Comparison of ENCODE assay signal across 1 cellular context in the genomic region with DNA sequence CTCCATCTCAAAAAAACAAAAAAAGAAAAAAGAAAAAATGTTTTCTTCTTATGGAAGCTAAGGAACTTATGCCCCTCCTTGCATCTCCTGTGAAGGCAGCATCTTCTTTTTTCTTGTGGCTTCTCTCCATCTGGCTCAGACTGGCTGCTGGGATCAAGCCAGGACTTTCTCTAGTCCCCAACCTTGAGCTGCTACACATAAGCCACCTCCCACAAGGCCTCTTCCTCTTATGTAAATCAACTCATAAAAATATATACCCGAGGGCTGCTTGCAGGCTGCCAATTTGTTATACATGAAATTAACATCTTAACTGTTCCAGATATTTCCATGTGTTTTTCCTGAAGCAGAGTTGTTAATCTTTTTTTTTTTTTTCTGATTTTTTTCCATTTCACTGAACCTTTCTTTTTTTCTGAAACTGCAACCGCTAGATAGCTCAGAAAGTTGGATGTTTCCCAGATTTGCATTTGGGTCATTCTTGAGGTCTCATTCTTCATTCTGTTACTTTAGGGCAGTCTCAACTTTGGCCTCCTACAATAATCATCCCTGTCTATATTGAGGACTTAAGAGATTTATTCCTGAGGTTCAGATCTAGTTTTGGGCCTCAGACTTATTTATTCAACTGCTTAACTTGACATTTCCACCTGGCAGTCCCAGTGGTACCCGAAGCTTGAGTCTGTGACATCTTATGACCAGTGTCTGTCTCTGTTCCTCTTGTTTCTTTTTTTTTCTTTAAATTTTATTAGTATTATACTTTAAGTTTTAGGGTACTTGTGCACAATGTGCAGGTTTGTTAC.
TF ChIP-seq lines count a peak whose summit lies in the region.

No MANE protein-coding gene starts in this region.

TF ChIP-seq in GM23338, 12 proteins besides CTCF, POLR2A, EP300 and RAD21 (continued from another document):
- TF ChIP-seq, protein P1, sequence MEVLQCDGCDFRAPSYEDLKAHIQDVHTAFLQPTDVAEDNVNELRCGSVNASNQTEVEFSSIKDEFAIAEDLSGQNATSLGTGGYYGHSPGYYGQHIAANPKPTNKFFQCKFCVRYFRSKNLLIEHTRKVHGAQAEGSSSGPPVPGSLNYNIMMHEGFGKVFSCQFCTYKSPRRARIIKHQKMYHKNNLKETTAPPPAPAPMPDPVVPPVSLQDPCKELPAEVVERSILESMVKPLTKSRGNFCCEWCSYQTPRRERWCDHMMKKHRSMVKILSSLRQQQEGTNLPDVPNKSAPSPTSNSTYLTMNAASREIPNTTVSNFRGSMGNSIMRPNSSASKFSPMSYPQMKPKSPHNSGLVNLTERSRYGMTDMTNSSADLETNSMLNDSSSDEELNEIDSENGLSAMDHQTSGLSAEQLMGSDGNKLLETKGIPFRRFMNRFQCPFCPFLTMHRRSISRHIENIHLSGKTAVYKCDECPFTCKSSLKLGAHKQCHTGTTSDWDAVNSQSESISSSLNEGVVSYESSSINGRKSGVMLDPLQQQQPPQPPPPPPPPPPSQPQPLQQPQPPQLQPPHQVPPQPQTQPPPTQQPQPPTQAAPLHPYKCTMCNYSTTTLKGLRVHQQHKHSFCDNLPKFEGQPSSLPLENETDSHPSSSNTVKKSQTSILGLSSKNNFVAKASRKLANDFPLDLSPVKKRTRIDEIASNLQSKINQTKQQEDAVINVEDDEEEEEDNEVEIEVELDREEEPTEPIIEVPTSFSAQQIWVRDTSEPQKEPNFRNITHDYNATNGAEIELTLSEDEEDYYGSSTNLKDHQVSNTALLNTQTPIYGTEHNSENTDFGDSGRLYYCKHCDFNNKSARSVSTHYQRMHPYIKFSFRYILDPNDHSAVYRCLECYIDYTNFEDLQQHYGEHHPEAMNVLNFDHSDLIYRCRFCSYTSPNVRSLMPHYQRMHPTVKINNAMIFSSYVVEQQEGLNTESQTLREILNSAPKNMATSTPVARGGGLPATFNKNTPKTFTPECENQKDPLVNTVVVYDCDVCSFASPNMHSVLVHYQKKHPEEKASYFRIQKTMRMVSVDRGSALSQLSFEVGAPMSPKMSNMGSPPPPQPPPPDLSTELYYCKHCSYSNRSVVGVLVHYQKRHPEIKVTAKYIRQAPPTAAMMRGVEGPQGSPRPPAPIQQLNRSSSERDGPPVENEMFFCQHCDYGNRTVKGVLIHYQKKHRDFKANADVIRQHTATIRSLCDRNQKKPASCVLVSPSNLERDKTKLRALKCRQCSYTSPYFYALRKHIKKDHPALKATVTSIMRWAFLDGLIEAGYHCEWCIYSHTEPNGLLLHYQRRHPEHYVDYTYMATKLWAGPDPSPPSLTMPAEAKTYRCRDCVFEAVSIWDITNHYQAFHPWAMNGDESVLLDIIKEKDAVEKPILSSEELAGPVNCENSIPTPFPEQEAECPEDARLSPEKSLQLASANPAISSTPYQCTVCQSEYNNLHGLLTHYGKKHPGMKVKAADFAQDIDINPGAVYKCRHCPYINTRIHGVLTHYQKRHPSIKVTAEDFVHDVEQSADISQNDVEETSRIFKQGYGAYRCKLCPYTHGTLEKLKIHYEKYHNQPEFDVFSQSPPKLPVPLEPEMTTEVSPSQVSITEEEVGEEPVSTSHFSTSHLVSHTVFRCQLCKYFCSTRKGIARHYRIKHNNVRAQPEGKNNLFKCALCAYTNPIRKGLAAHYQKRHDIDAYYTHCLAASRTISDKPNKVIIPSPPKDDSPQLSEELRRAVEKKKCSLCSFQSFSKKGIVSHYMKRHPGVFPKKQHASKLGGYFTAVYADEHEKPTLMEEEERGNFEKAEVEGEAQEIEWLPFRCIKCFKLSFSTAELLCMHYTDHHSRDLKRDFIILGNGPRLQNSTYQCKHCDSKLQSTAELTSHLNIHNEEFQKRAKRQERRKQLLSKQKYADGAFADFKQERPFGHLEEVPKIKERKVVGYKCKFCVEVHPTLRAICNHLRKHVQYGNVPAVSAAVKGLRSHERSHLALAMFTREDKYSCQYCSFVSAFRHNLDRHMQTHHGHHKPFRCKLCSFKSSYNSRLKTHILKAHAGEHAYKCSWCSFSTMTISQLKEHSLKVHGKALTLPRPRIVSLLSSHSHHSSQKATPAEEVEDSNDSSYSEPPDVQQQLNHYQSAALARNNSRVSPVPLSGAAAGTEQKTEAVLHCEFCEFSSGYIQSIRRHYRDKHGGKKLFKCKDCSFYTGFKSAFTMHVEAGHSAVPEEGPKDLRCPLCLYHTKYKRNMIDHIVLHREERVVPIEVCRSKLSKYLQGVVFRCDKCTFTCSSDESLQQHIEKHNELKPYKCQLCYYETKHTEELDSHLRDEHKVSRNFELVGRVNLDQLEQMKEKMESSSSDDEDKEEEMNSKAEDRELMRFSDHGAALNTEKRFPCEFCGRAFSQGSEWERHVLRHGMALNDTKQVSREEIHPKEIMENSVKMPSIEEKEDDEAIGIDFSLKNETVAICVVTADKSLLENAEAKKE (CRISPR knock-in tag; IDR thresholded peaks at IDR 0.05): no peak
- TF ChIP-seq NANOG (IDR thresholded peaks at IDR 0.05; ENCODE audit: borderline replicate concordance) (no peak), ZNF114 (CRISPR knock-in tag; IDR thresholded peaks at IDR 0.05) (no peak), EZH2phosphoT487 (IDR thresholded peaks at IDR 0.05; ENCODE audit: unreplicated experiment) (no peak), EZH2 (IDR thresholded peaks at IDR 0.05; ENCODE audit: low read depth, unreplicated experiment) (no peak)
